1 cellular context compared by ENCODE assay signal in genomic region chr1:214050513-214051401, GRCh38.
TF ChIP-seq lines count a peak whose summit lies in the region.

No MANE protein-coding gene starts in this region.

TF ChIP-seq in GM23338, 12 proteins besides CTCF, POLR2A, EP300 and RAD21 (continued from another document):
- no peak for TF ChIP-seq ZNF462 (CRISPR knock-in tag; IDR thresholded peaks at IDR 0.05)
- no peak for TF ChIP-seq ZNF114 (CRISPR knock-in tag; IDR thresholded peaks at IDR 0.05)
- no peak for TF ChIP-seq ZNF331 (CRISPR knock-in tag; IDR thresholded peaks at IDR 0.05; ENCODE audit: low read depth)
- TF ChIP-seq POLR2AphosphoS5 (IDR thresholded peaks at IDR 0.05; ENCODE audit: low read depth) = no peak
- TF ChIP-seq NANOG (IDR thresholded peaks at IDR 0.05; ENCODE audit: borderline replicate concordance) = no peak
- no peak for TF ChIP-seq ETS1 (IDR thresholded peaks at IDR 0.05)
- TF ChIP-seq JUNB (IDR thresholded peaks at IDR 0.05; ENCODE audit: unreplicated experiment) = no peak
